7 cellular contexts compared by ENCODE assay signal in the genomic region with DNA sequence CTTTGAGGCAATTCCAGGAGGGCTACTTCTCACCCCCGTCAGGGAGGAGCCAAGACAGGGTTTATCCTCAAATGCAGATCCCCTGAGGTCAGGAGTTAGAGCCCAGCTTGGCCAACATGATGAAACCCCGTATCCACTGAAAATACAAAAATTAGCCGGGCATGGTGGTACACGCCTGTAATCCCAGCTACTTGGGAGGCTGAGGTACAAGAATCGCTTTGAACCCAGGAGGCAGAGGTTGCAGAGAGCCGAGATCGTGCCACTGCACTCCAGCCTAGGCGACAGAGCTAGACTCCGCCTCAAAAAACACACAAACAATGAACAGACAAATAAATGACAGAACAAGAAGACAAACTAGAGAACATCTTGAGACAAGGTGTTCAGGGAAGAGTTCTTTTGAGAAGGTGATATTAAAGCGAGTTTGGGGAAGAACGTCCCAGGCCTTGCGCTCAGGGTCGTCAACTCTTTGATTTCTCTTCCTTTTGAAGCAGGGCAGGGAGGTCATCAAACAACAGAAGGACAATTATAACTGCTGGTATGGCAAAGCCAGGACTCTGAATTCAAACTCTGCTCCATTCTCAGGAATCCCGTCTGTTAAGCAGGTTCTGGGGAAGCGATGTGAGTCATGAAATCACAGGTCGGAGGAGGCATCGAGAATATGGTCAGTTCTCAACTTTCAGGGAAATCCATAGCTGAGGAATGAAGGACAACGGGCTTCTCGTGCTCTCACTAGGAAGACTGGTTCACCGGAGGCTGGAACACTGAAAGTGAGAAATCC. TPM values are rescaled to one million over a fixed set of nuclear protein-coding genes. Genes with fewer than 3 reads are reported as not detected.
DNase-seq lines count a peak whose midpoint lies in the region; ATAC-seq and TF ChIP-seq lines count a peak whose summit lies in the region.

No MANE protein-coding gene starts in this region.

- H3K79me2 ChIP-seq in HCT116 (ENCODE audit: insufficient read depth, low read length) (peaks cover 46% of the 10 kb centered on the region), fibroblast of lung (ENCODE audit: control insufficient read depth, insufficient read depth, low read length) (peaks cover 29% of the 10 kb centered on the region)

- H4K20me1 ChIP-seq in HCT116 (ENCODE audit: insufficient read depth) (peaks cover 16% of the 10 kb centered on the region; the same call in 1 of the 2 replicates), fibroblast of lung (ENCODE audit: control insufficient read depth, extremely low read depth, insufficient read depth, low read length) (peaks cover 2% of the 10 kb centered on the region)

- no peak for ATAC-seq in HCT116
- no peak for ATAC-seq in HG03378 (IDR thresholded peaks at IDR 0.05; ENCODE audit: unreplicated experiment)

- peak overlapping the region; percentile 66 for H3K27ac ChIP-seq in HCT116 (ENCODE audit: low read depth, low read length)
- peak overlapping the region; percentile 60 for H3K27ac ChIP-seq in SJSA1
- H3K27ac ChIP-seq in fibroblast of lung (ENCODE audit: insufficient read depth, low read length): peak overlapping the region; percentile 83
- peak overlapping the region; percentile 82 to 94 for H3K27ac ChIP-seq in prostate gland

- WGBS in prostate gland: 38% methylated on average over 20 of the region's 20 CpGs

- intact Hi-C loops in HCT116 (cut with micrococcal nuclease) (no loop called here), prostate gland (cut with DNase I) (no loop called here)

- H3K9me2 ChIP-seq in HCT116 (ENCODE audit: insufficient read depth): no peaks in the 10 kb centered on the region

- H3K27me3 ChIP-seq in HCT116 (ENCODE audit: insufficient read depth, low read length) (no peaks in the 10 kb centered on the region), SJSA1 (replicated peaks) (no peaks in the 10 kb centered on the region), fibroblast of lung (ENCODE audit: control insufficient read depth, insufficient read depth, low read length) (no peaks in the 10 kb centered on the region), prostate gland (replicated peaks; ENCODE audit: insufficient read depth) (no peaks in the 10 kb centered on the region)

- H2AFZ ChIP-seq in HCT116 (ENCODE audit: low read depth, low read length, poor library complexity, severe bottlenecking) (no peak overlapping the region), fibroblast of lung (ENCODE audit: low read length) (peak overlapping the region; percentile 95)

- DNase-seq in HCT116 (ENCODE audit: low read depth, low spot score): no peak
- no peak for DNase-seq in SJSA1 (ENCODE audit: low read depth in 1 of 2, low spot score in 2 of 2)
- peak in 1 of 2 donors; percentile 47 for DNase-seq in fibroblast of lung (ENCODE audit: low read depth in 2 of 2)
- no peak for DNase-seq in prostate gland (ENCODE audit: low spot score)
- no peak for DNase-seq in NCI-H1048 (lab: John Stamatoyannopoulos, UW)
- DNase-seq in NCI-H226: no peak

- TSS peak; percentile 87 for BruUV-seq in HCT116 (replicated peaks; lab: Mats Ljungman, UMichigan)

- no peak for TF ChIP-seq RAD21 in HCT116 (IDR thresholded peaks at IDR 0.05; ENCODE audit: low read depth)

- TF ChIP-seq POLR2A in HCT116 (IDR thresholded peaks at IDR 0.05; ENCODE audit: borderline replicate concordance, extremely low read depth, insufficient read depth, insufficient read length): no peak
- no peak for TF ChIP-seq POLR2A in prostate gland (IDR thresholded peaks at IDR 0.05)

- peaks cover 11 to 24% of the 10 kb centered on the region in 2 experiments for H3K4me1 ChIP-seq in HCT116 (ENCODE audit: control insufficient read depth in 1 of 2, insufficient read depth in 2 of 2, low read length in 2 of 2)
- H3K4me1 ChIP-seq in SJSA1 (replicated peaks): peaks cover 29% of the 10 kb centered on the region
- H3K4me1 ChIP-seq in fibroblast of lung (ENCODE audit: control insufficient read depth, extremely low read depth, insufficient read depth, low read length): peaks cover 6% of the 10 kb centered on the region
- H3K4me1 ChIP-seq in prostate gland (replicated peaks): peaks cover 15% of the 10 kb centered on the region

- CTCF ChIA-PET in HCT116 (lab: Charles Lee): interaction anchor here (0.9 to 1.6 kb wide), 4 partner anchors 30 to 200 kb away, joined by 3 to 7 read pairs (median 4); no protein-coding TSS in a partner anchor

- H3K4me2 ChIP-seq in HCT116 (ENCODE audit: low read length) (peak overlapping the region; percentile 89), fibroblast of lung (ENCODE audit: extremely low read depth, insufficient read depth, low read length) (peak overlapping the region; percentile 98)

- H3K36me3 ChIP-seq in HCT116 (ENCODE audit: control insufficient read depth in 1 of 2, insufficient read depth in 2 of 2, low read length in 2 of 2) (no peaks in the 10 kb centered on the region), SJSA1 (peaks cover 15% of the 10 kb centered on the region), fibroblast of lung (ENCODE audit: control insufficient read depth, insufficient read depth, low read length) (no peaks in the 10 kb centered on the region), prostate gland (no peaks in the 10 kb centered on the region)

- H3K9me3 ChIP-seq in HCT116 (ENCODE audit: control insufficient read depth in 1 of 2, insufficient read depth in 1 of 2, low read depth in 1 of 2, low read length in 2 of 2): no peaks in the 10 kb centered on the region
- H3K9me3 ChIP-seq in SJSA1 (replicated peaks): no peaks in the 10 kb centered on the region
- H3K9me3 ChIP-seq in fibroblast of lung (ENCODE audit: control insufficient read depth, insufficient read depth, low read depth, low read length): no peaks in the 10 kb centered on the region
- H3K9me3 ChIP-seq in prostate gland: no peaks in the 10 kb centered on the region

- TF ChIP-seq CTCF in HCT116 (IDR thresholded peaks at IDR 0.05 in 2 of 3, conservative IDR thresholded peaks at IDR 0.05 in 1 of 3; ENCODE audit: borderline replicate concordance in 1 of 3, insufficient read depth in 1 of 3, low read depth in 2 of 3, low read length in 2 of 3): no peak
- TF ChIP-seq CTCF in fibroblast of lung (conservative IDR thresholded peaks at IDR 0.05 in 1 of 2, IDR thresholded peaks at IDR 0.05 in 1 of 2; ENCODE audit: low read depth in 1 of 2, low read length in 2 of 2): no peak
- TF ChIP-seq CTCF in prostate gland (IDR thresholded peaks at IDR 0.05): no peak

- RAD21 ChIA-PET in HCT116 (lab: Charles Lee; ENCODE audit: low non-redundant PET in 1 of 2, low total read pairs in 2 of 2, uncharacterized antibody in 2 of 2, unreplicated experiment in 2 of 2): interaction anchor here in 1 of 2 experiments (1.2 kb wide), 1 partner anchor 200 kb away, joined by 3 read pairs; no protein-coding TSS in a partner anchor

- H3K9ac ChIP-seq in HCT116 (ENCODE audit: low read length) (peak overlapping the region; percentile 81), fibroblast of lung (ENCODE audit: insufficient read depth, low read length) (peak overlapping the region; percentile 71)

- POLR2A ChIA-PET in HCT116 (lab: Charles Lee): interaction anchor here (1.0 to 1.1 kb wide), 3 partner anchors 10 to 13 kb away, joined by 3 to 4 read pairs (median 4); no protein-coding TSS in a partner anchor

- peak overlapping the region; percentile 73 to 91 for H3K4me3 ChIP-seq in HCT116 (replicated peaks in 1 of 2; ENCODE audit: low read depth in 1 of 2, low read length in 2 of 2)
- peak overlapping the region; percentile 93 for H3K4me3 ChIP-seq in SJSA1
- peak overlapping the region; percentile 76 to 98 (median 86) for H3K4me3 ChIP-seq in fibroblast of lung (replicated peaks in 1 of 4; ENCODE audit: control extremely low read depth in 1 of 4, insufficient read depth in 1 of 4, low read depth in 3 of 4, low read length in 4 of 4)
- peak overlapping the region; percentile 89 to 94 for H3K4me3 ChIP-seq in prostate gland

TF ChIP-seq in HCT116, 20 proteins besides CTCF, POLR2A, EP300 and RAD21:
- no peak for TF ChIP-seq EZH2 (IDR thresholded peaks at IDR 0.05)
- TF ChIP-seq ELF1 (IDR thresholded peaks at IDR 0.05; ENCODE audit: borderline replicate concordance, low read depth): no peak
- TF ChIP-seq SRF (IDR thresholded peaks at IDR 0.05; ENCODE audit: low read depth): no peak
- TF ChIP-seq, protein P1, sequence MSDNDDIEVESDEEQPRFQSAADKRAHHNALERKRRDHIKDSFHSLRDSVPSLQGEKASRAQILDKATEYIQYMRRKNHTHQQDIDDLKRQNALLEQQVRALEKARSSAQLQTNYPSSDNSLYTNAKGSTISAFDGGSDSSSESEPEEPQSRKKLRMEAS (IDR thresholded peaks at IDR 0.05): no peak

RNA-seq across cellular contexts. Expression of a gene that starts 1.4 kb away (rescaled TPM):
- total RNA-seq in HCT116 (2021; ENCODE audit: unreplicated experiment) (119 TPM), fibroblast of lung (54.2 and 57.1 TPM in 2 replicates), prostate gland (100 to 1,000 TPM; 120 to 187 TPM)
- 147 and 157 TPM in 2 replicates for polyA plus RNA-seq in HCT116 (2012)
- total RNA-seq in SJSA1 (2014; rRNA removed; shearing (Covaris generic)): 120 and 160 TPM in 2 replicates
- polyA plus RNA-seq in fibroblast of lung: 54.5 and 70.6 TPM in 2 replicates
- polyA plus RNA-seq in fibroblast of lung (2012): 89.9 and 133 TPM in 2 replicates
- polyA minus RNA-seq in fibroblast of lung (ENCODE audit: low replicate concordance): 80.5 and 110 TPM in 2 replicates
